ENCODE assay signal across 8 cellular contexts in the genomic region with DNA sequence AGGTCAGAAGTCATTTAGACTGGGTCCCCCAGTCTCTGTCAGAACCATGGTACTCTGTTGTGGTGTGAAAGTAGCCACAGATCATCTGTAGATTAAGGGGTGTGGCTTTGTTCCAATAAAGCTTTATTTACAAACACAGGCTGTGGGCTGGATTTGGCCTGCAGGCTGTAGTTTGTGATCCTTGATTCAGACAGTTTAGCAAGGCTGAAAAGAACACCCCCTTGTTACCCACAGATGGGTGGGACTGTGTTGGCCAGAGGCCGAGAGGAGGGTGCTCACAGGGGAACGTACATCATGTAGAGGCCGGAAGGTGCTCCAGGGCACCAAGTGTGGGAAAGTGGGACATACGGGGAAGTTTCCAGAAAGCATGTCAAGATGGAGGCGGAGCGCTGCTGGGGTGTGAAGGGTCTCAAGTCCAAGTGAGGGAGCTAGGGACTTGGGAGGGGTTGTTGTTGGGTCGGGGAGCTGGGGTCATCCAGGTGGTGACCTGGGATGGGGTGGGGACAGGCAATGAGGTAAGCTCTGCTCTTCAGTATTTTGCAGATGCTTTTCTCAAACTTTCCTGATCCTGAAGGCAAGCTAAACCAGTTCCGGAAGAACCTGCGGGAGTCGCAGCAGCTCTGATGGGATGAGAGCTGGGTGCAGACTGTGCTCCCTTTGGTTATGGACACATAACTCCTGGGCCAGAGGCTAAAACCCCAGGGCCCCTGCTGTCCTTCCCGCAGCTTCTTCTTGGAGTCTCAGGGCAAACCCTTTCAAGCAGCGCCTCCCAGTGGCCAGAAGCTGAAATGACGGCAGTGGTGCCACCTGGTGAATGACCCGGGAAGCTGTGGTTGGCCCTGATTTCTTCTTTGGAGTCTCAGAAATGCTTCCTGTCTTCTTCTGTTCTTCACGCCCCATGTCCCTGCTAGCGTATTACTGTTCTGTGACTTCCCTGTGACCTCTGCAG. TPM values are rescaled to one million over a fixed set of nuclear protein-coding genes. Genes with fewer than 3 reads are reported as not detected.
DNase-seq lines count a peak whose midpoint lies in the region; ATAC-seq and TF ChIP-seq lines count a peak whose summit lies in the region.
"Not testable (repeated sequence)": the region's sequence is repeated elsewhere in the genome, so short reads cannot be mapped to it uniquely, and the experiment has no call there.

No MANE protein-coding gene starts in this region.

- H3K36me3 Mint-ChIP-seq in CD4-positive, CD25-positive, alpha-beta regulatory T cell; chondrocyte (ENCODE audit: low read depth); nephron progenitor cell (ENCODE audit: low read depth); stimulated activated effector memory CD8-positive, alpha-beta T cell treated with anti-CD3 and anti-CD28 coated beads, Interleukin-12 subunit alpha, Interleukin-12 subunit beta, amount 100 ng/mL, for 72 hours: not testable (repeated sequence)

- not testable (repeated sequence) for H3K27me3 ChIP-seq in CD4-positive, CD25-positive, alpha-beta regulatory T cell (ENCODE audit: control insufficient read depth, insufficient read depth, low read length); heart left ventricle

- DNase-seq in CD4-positive, CD25-positive, alpha-beta regulatory T cell, result peak; percentile 35 to 50 (median 46)
- DNase-seq in RPMI8226, result peak; percentile 18
- DNase-seq in activated T-cell treated with anti-CD3 and anti-CD28 coated beads for 48 hours (ENCODE audit: low read depth), result peak; percentile 27
- not testable (repeated sequence) for DNase-seq in chondrocyte (ENCODE audit: low spot score); heart left ventricle
- DNase-seq in nephron progenitor cell, result peak; percentile 54
- peak; percentile 46 to 70 for DNase-seq in stimulated activated effector memory CD8-positive, alpha-beta T cell treated with anti-CD3 and anti-CD28 coated beads, Interleukin-12 subunit alpha, Interleukin-12 subunit beta, amount 100 ng/mL, for 72 hours (ENCODE audit: low spot score in 2 of 2)

- intact Hi-C loops in heart left ventricle (cut with DNase I), result loop anchor here in 5 of 10 donors (2.0 to 10.0 kb wide), 4 partner anchors 151 to 156 kb away; no protein-coding TSS in a partner anchor

- not testable (repeated sequence) for H3K27ac ChIP-seq in CD4-positive, CD25-positive, alpha-beta regulatory T cell (ENCODE audit: insufficient read depth, low read length, poor library complexity, severe bottlenecking); heart left ventricle

- WGBS in heart left ventricle, 4 donors, result 42 to 50% (median 47%) methylated on average over 14 to 15 of the region's 16 CpGs

- H3K27me3 Mint-ChIP-seq in CD4-positive, CD25-positive, alpha-beta regulatory T cell; chondrocyte (ENCODE audit: low read depth); nephron progenitor cell (ENCODE audit: low read depth, poor library complexity): not testable (repeated sequence)

- peak; percentile 36 for TF ChIP-seq RAD21 in Ishikawa (IDR thresholded peaks at IDR 0.05; ENCODE audit: low read depth)

- H3K9me3 Mint-ChIP-seq in CD4-positive, CD25-positive, alpha-beta regulatory T cell; chondrocyte (ENCODE audit: low read depth); nephron progenitor cell; stimulated activated effector memory CD8-positive, alpha-beta T cell treated with anti-CD3 and anti-CD28 coated beads, Interleukin-12 subunit alpha, Interleukin-12 subunit beta, amount 100 ng/mL, for 72 hours: not testable (repeated sequence)

- TF ChIP-seq POLR2A in heart left ventricle (IDR thresholded peaks at IDR 0.05), result not testable (repeated sequence)

- H3K27ac Mint-ChIP-seq in CD4-positive, CD25-positive, alpha-beta regulatory T cell; chondrocyte (ENCODE audit: unreplicated experiment): not testable (repeated sequence)
- H3K27ac Mint-ChIP-seq in nephron progenitor cell, result peak overlapping the region; percentile 29
- H3K27ac Mint-ChIP-seq in stimulated activated effector memory CD8-positive, alpha-beta T cell treated with anti-CD3 and anti-CD28 coated beads, Interleukin-12 subunit alpha, Interleukin-12 subunit beta, amount 100 ng/mL, for 72 hours, result peak overlapping the region; percentile 48

- H3K9me3 ChIP-seq in CD4-positive, CD25-positive, alpha-beta regulatory T cell (ENCODE audit: control insufficient read depth in 2 of 2, low read length in 2 of 2); heart left ventricle: not testable (repeated sequence)

- H3K4me3 ChIP-seq in CD4-positive, CD25-positive, alpha-beta regulatory T cell (ENCODE audit: low read depth, low read length); heart left ventricle: not testable (repeated sequence)

- TF ChIP-seq CTCF in chondrocyte (IDR thresholded peaks at IDR 0.05) (peak; percentile 78), heart left ventricle (IDR thresholded peaks at IDR 0.05) (peak in 11 of 12 donors; percentile 15 to 61 (median 43)), nephron progenitor cell (IDR thresholded peaks at IDR 0.05) (peak; percentile 55)

- ATAC-seq in CD4-positive, CD25-positive, alpha-beta regulatory T cell (ENCODE audit: low read depth in 2 of 2); heart left ventricle; stimulated activated effector memory CD8-positive, alpha-beta T cell treated with anti-CD3 and anti-CD28 coated beads, Interleukin-12 subunit alpha, Interleukin-12 subunit beta, amount 100 ng/mL, for 72 hours: not testable (repeated sequence)

- peaks cover 12% of the 10 kb centered on the region for H3K4me1 ChIP-seq in CD4-positive, CD25-positive, alpha-beta regulatory T cell (ENCODE audit: control insufficient read depth, insufficient read depth, low read length, poor library complexity, severe bottlenecking)
- H3K4me1 ChIP-seq in heart left ventricle, result peaks cover 0 to 19% (median 0%) of the 10 kb centered on the region in 12 donors

- peak overlapping the region in 1 of 4 donors; percentile 15 for H3K4me3 Mint-ChIP-seq in CD4-positive, CD25-positive, alpha-beta regulatory T cell
- not testable (repeated sequence) for H3K4me3 Mint-ChIP-seq in chondrocyte (ENCODE audit: unreplicated experiment); nephron progenitor cell; stimulated activated effector memory CD8-positive, alpha-beta T cell treated with anti-CD3 and anti-CD28 coated beads, Interleukin-12 subunit alpha, Interleukin-12 subunit beta, amount 100 ng/mL, for 72 hours

- H3K4me1 Mint-ChIP-seq in CD4-positive, CD25-positive, alpha-beta regulatory T cell, result peaks cover 3 to 46% (median 14%) of the 10 kb centered on the region in 4 donors
- not testable (repeated sequence) for H3K4me1 Mint-ChIP-seq in chondrocyte (ENCODE audit: low read depth)
- H3K4me1 Mint-ChIP-seq in nephron progenitor cell, result peaks cover 19% of the 10 kb centered on the region
- peaks cover 43% of the 10 kb centered on the region for H3K4me1 Mint-ChIP-seq in stimulated activated effector memory CD8-positive, alpha-beta T cell treated with anti-CD3 and anti-CD28 coated beads, Interleukin-12 subunit alpha, Interleukin-12 subunit beta, amount 100 ng/mL, for 72 hours

- not testable (repeated sequence) for TF ChIP-seq EP300 in Ishikawa (IDR thresholded peaks at IDR 0.05; ENCODE audit: borderline replicate concordance)

- not testable (repeated sequence) for H3K36me3 ChIP-seq in CD4-positive, CD25-positive, alpha-beta regulatory T cell (ENCODE audit: control insufficient read depth, insufficient read depth, low read length); heart left ventricle

RNA-seq across cellular contexts. Expression of a gene that starts 16.3 kb away (rescaled TPM):
- total RNA-seq in CD4-positive, CD25-positive, alpha-beta regulatory T cell, result 1.4 TPM
- under 1 TPM in 1 of 4 donors, not detected in 3; 0.30 TPM for polyA plus RNA-seq in CD4-positive, CD25-positive, alpha-beta regulatory T cell
- total RNA-seq in chondrocyte, result 0.82 to 1.3 TPM in 2 of 3 replicates, not detected in the other
- total RNA-seq in heart left ventricle, result under 1 TPM in 2 of 9 donors, not detected in 7; 0.38 to 0.45 TPM
- polyA plus RNA-seq in heart left ventricle, result not detected
